27 cellular contexts compared by ENCODE assay signal in the genomic region with DNA sequence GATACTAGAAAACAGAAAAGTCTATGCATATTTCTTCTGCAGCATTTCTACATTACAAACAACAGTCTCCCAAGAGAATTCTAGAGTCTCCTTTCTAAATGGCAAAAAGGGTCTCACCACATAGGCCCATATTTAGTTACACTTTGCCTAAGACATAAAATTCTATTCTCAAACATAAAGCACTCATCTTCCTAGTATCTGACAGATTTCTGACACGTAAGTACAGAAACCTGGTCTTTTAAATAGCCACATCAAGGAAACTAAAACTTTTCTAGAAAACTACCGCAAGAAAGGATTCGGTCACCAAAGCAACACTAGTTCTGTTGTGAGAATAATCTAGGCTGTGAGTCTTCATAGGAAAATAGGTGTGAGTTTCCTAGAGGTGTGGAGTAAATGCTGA. TPM values are rescaled to one million over a fixed set of nuclear protein-coding genes. Genes with fewer than 3 reads are reported as not detected.
DNase-seq lines count a peak whose midpoint lies in the region; ATAC-seq and TF ChIP-seq lines count a peak whose summit lies in the region.
"Had no signal": no experiment of that assay in that cellular context is flagged by ENCODE, and none has a peak within 500 bp of the region (broad histone marks: within the 10 kb centered on the region; RNA-seq: fewer than 3 reads in every experiment).

No MANE protein-coding gene starts in this region.

- H3K27me3 Mint-ChIP-seq in CD4-positive, CD25-positive, alpha-beta regulatory T cell: no peaks in the 10 kb centered on the region
- H3K27me3 Mint-ChIP-seq in CD8-positive, alpha-beta T cell (ENCODE audit: low read depth): no peaks in the 10 kb centered on the region
- H3K27me3 Mint-ChIP-seq in T-helper 17 cell: no peaks in the 10 kb centered on the region
- H3K27me3 Mint-ChIP-seq in naive thymus-derived CD4-positive, alpha-beta T cell: no peaks in the 10 kb centered on the region
- H3K27me3 Mint-ChIP-seq: activated B cell treated with CpG ODN at 0.5 μM for 24 hours; stimulated activated naive B cell treated with anti-CD40 and anti-IgM and Interleukin-4, amounts not matched to agents 10 μg/mL and 1 μg/mL and 100 μg/mL, for 72 hours had no signal

- DNase-seq in CD4-positive, CD25-positive, alpha-beta regulatory T cell: peak in 2 of 3 donors; percentile 39 to 78
- DNase-seq in CD8-positive, alpha-beta T cell: no peak
- DNase-seq in T-helper 17 cell (no peak), iPS-NIHi11 (ENCODE audit: low spot score) (no peak), 8988T (no peak), H7 (no peak)
- DNase-seq in naive thymus-derived CD4-positive, alpha-beta T cell: peak in 7 of 9 donors; percentile 54 to 82 (median 70)
- DNase-seq: activated B cell treated with CpG ODN at 0.5 μM for 24 hours; foreskin melanocyte; H9; IMR-90; MM.1S; NCI-H187 treated with DMSO at 0.1 percent for 48 hours; NCI-H226; pancreas; PC-9; right lobe of liver; SJCRH30; stimulated activated CD4-positive, alpha-beta T cell treated with anti-CD3 and anti-CD28 coated beads, Interleukin-15, amount 100 ng/mL, for 24 hours; stimulated activated naive B cell treated with anti-CD40 and anti-IgM and Interleukin-4, amounts not matched to agents 10 μg/mL and 1 μg/mL and 100 μg/mL, for 72 hours; transverse colon had no signal

- H3K27ac ChIP-seq in CD4-positive, CD25-positive, alpha-beta regulatory T cell (ENCODE audit: insufficient read depth, low read length, poor library complexity, severe bottlenecking): peak overlapping the region; percentile 47
- H3K27ac ChIP-seq in CD8-positive, alpha-beta T cell (ENCODE audit: low read depth, low read length): peak overlapping the region; percentile 53
- H3K27ac ChIP-seq in naive thymus-derived CD4-positive, alpha-beta T cell (ENCODE audit: low read depth, low read length): peak overlapping the region; percentile 63
- H3K27ac ChIP-seq: HL-60, pancreas, PC-9, right lobe of liver, SJCRH30, transverse colon had no signal

- peaks cover 12 to 34% (median 31%) of the 10 kb centered on the region in 4 donors for H3K4me1 Mint-ChIP-seq in CD4-positive, CD25-positive, alpha-beta regulatory T cell
- H3K4me1 Mint-ChIP-seq in CD8-positive, alpha-beta T cell (ENCODE audit: low read depth): peaks cover 26% of the 10 kb centered on the region
- peaks cover 27% of the 10 kb centered on the region for H3K4me1 Mint-ChIP-seq in T-helper 17 cell
- H3K4me1 Mint-ChIP-seq in naive thymus-derived CD4-positive, alpha-beta T cell: peaks cover 27 to 57% (median 49%) of the 10 kb centered on the region in 7 donors
- H3K4me1 Mint-ChIP-seq: activated B cell treated with CpG ODN at 0.5 μM for 24 hours, H9 had no signal

- peaks cover 27% of the 10 kb centered on the region for H3K36me3 ChIP-seq in CD4-positive, CD25-positive, alpha-beta regulatory T cell (ENCODE audit: control insufficient read depth, insufficient read depth, low read length)
- peaks cover 15% of the 10 kb centered on the region for H3K36me3 ChIP-seq in CD8-positive, alpha-beta T cell (ENCODE audit: insufficient read depth, low read length)
- peaks cover 0 to 13% (median 0%) of the 10 kb centered on the region in 3 experiments for H3K36me3 ChIP-seq in naive thymus-derived CD4-positive, alpha-beta T cell (ENCODE audit: control insufficient read depth in 2 of 3, insufficient read depth in 3 of 3, low read length in 3 of 3)
- H3K36me3 ChIP-seq in H7 (replicated peaks; ENCODE audit: control insufficient read depth, insufficient read depth, low read length): no peaks in the 10 kb centered on the region

- peaks cover 34% of the 10 kb centered on the region for H3K36me3 Mint-ChIP-seq in CD4-positive, CD25-positive, alpha-beta regulatory T cell
- H3K36me3 Mint-ChIP-seq in CD8-positive, alpha-beta T cell: peaks cover 52% of the 10 kb centered on the region
- H3K36me3 Mint-ChIP-seq in T-helper 17 cell (ENCODE audit: low read depth): peaks cover 18% of the 10 kb centered on the region
- H3K36me3 Mint-ChIP-seq in naive thymus-derived CD4-positive, alpha-beta T cell: peaks cover 0 to 40% (median 30%) of the 10 kb centered on the region in 5 donors

- POLR2A ChIA-PET in CD8-positive, alpha-beta T cell (lab: Charles Lee): no interaction called here
- POLR2A ChIA-PET in naive thymus-derived CD4-positive, alpha-beta T cell (lab: Charles Lee): no interaction called here

- TF ChIP-seq CTCF in CD8-positive, alpha-beta T cell (IDR thresholded peaks at IDR 0.05): no peak

- no peaks in the 10 kb centered on the region for H3K9me3 Mint-ChIP-seq in CD4-positive, CD25-positive, alpha-beta regulatory T cell
- H3K9me3 Mint-ChIP-seq in CD8-positive, alpha-beta T cell: no peaks in the 10 kb centered on the region
- no peaks in the 10 kb centered on the region for H3K9me3 Mint-ChIP-seq in naive thymus-derived CD4-positive, alpha-beta T cell
- H3K9me3 Mint-ChIP-seq: activated B cell treated with CpG ODN at 0.5 μM for 24 hours; H9; stimulated activated naive B cell treated with anti-CD40 and anti-IgM and Interleukin-4, amounts not matched to agents 10 μg/mL and 1 μg/mL and 100 μg/mL, for 72 hours had no signal

- peaks cover 15% of the 10 kb centered on the region for H3K4me1 ChIP-seq in CD4-positive, CD25-positive, alpha-beta regulatory T cell (ENCODE audit: control insufficient read depth, insufficient read depth, low read length, poor library complexity, severe bottlenecking)
- H3K4me1 ChIP-seq in CD8-positive, alpha-beta T cell (ENCODE audit: insufficient read depth, low read length): peaks cover 26% of the 10 kb centered on the region
- H3K4me1 ChIP-seq in naive thymus-derived CD4-positive, alpha-beta T cell (ENCODE audit: control insufficient read depth in 2 of 2, insufficient read depth in 2 of 2, low read length in 2 of 2): peaks cover 0 to 29% of the 10 kb centered on the region in 2 donors
- H3K4me1 ChIP-seq: SJCRH30, transverse colon had no signal

- H3K9me3 ChIP-seq in CD4-positive, CD25-positive, alpha-beta regulatory T cell (ENCODE audit: control insufficient read depth in 2 of 2, low read length in 2 of 2): no peaks in the 10 kb centered on the region
- no peaks in the 10 kb centered on the region for H3K9me3 ChIP-seq in CD8-positive, alpha-beta T cell (ENCODE audit: low read length)
- H3K9me3 ChIP-seq in T-helper 17 cell (ENCODE audit: control insufficient read depth, low read length, poor library complexity, severe bottlenecking): no peaks in the 10 kb centered on the region
- H3K9me3 ChIP-seq in naive thymus-derived CD4-positive, alpha-beta T cell (ENCODE audit: control insufficient read depth in 2 of 3, low read length in 3 of 3): no peaks in the 10 kb centered on the region
- H3K9me3 ChIP-seq: pancreas, right lobe of liver, SJCRH30, transverse colon had no signal

- H3K4me3 Mint-ChIP-seq in CD4-positive, CD25-positive, alpha-beta regulatory T cell: peak overlapping the region in 1 of 4 donors; percentile 55
- no peak overlapping the region for H3K4me3 Mint-ChIP-seq in CD8-positive, alpha-beta T cell
- H3K4me3 Mint-ChIP-seq in T-helper 17 cell: peak overlapping the region; percentile 25
- H3K4me3 Mint-ChIP-seq in naive thymus-derived CD4-positive, alpha-beta T cell: peak overlapping the region in 9 of 10 donors; percentile 10 to 66 (median 49)
- H3K4me3 Mint-ChIP-seq: activated B cell treated with CpG ODN at 0.5 μM for 24 hours; H9; stimulated activated naive B cell treated with anti-CD40 and anti-IgM and Interleukin-4, amounts not matched to agents 10 μg/mL and 1 μg/mL and 100 μg/mL, for 72 hours had no signal

- no peaks in the 10 kb centered on the region for H3K27me3 ChIP-seq in CD4-positive, CD25-positive, alpha-beta regulatory T cell (ENCODE audit: control insufficient read depth, insufficient read depth, low read length)
- no peaks in the 10 kb centered on the region for H3K27me3 ChIP-seq in CD8-positive, alpha-beta T cell (ENCODE audit: insufficient read depth, low read length)
- H3K27me3 ChIP-seq in naive thymus-derived CD4-positive, alpha-beta T cell (ENCODE audit: control insufficient read depth in 2 of 2, insufficient read depth in 2 of 2, low read length in 2 of 2): no peaks in the 10 kb centered on the region
- no peaks in the 10 kb centered on the region for H3K27me3 ChIP-seq in H7 (ENCODE audit: control insufficient read depth, insufficient read depth, low read length)
- H3K27me3 ChIP-seq: pancreas, right lobe of liver, SJCRH30, transverse colon had no signal

- intact Hi-C loops in CD8-positive, alpha-beta T cell (cut with DNase I, micrococcal nuclease): loop anchor here in 1 of 2 experiments (5.0 kb wide), 1 partner anchor 81 kb away; no protein-coding TSS in a partner anchor
- intact Hi-C loops in naive thymus-derived CD4-positive, alpha-beta T cell (cut with micrococcal nuclease): loop anchor here (1.0 to 10.0 kb wide), 7 partner anchors 35 to 279 kb away; partner anchors contain the start of genes ARNT (in 2 of the 2), SETDB1 (in 2 of the 2), CTSS (in 1 of the 2) and GOLPH3L (in 1 of the 2)

- peak overlapping the region; percentile 67 to 84 (median 68) for H3K27ac Mint-ChIP-seq in CD4-positive, CD25-positive, alpha-beta regulatory T cell
- H3K27ac Mint-ChIP-seq in CD8-positive, alpha-beta T cell: peak overlapping the region; percentile 9
- H3K27ac Mint-ChIP-seq in T-helper 17 cell: peak overlapping the region; percentile 95
- peak overlapping the region; percentile 49 to 94 (median 86) for H3K27ac Mint-ChIP-seq in naive thymus-derived CD4-positive, alpha-beta T cell
- H3K27ac Mint-ChIP-seq: activated B cell treated with CpG ODN at 0.5 μM for 24 hours; stimulated activated naive B cell treated with anti-CD40 and anti-IgM and Interleukin-4, amounts not matched to agents 10 μg/mL and 1 μg/mL and 100 μg/mL, for 72 hours had no signal

- H3K4me3 ChIP-seq in CD4-positive, CD25-positive, alpha-beta regulatory T cell (ENCODE audit: low read depth, low read length): peak overlapping the region; percentile 9
- H3K4me3 ChIP-seq in CD8-positive, alpha-beta T cell (ENCODE audit: low read depth, low read length): no peak overlapping the region
- H3K4me3 ChIP-seq in naive thymus-derived CD4-positive, alpha-beta T cell (ENCODE audit: low read length): no peak overlapping the region
- H3K4me3 ChIP-seq in H7 (ENCODE audit: insufficient read depth, low read depth, low read length): no peak overlapping the region
- H3K4me3 ChIP-seq: pancreas, PC-9, right lobe of liver, SJCRH30, transverse colon had no signal

- ATAC-seq in CD4-positive, CD25-positive, alpha-beta regulatory T cell (ENCODE audit: low read depth in 2 of 2): peak; percentile 37 to 39
- ATAC-seq in CD8-positive, alpha-beta T cell: peak; percentile 79
- ATAC-seq in T-helper 17 cell: peak; percentile 93
- peak; percentile 93 for ATAC-seq in naive thymus-derived CD4-positive, alpha-beta T cell
- ATAC-seq: pancreas; right lobe of liver; stimulated activated naive B cell treated with anti-CD40 and anti-IgM and Interleukin-4, amounts not matched to agents 10 μg/mL and 1 μg/mL and 100 μg/mL, for 72 hours had no signal

- CTCF ChIA-PET in CD8-positive, alpha-beta T cell (lab: Charles Lee): interaction anchor here (0.6 kb wide), 1 partner anchor 81 kb away, joined by 3 read pairs; no protein-coding TSS in a partner anchor
- CTCF ChIA-PET in naive thymus-derived CD4-positive, alpha-beta T cell (lab: Charles Lee): interaction anchor here (0.7 kb wide), 1 partner anchor 107 kb away, joined by 3 read pairs; no protein-coding TSS in a partner anchor

RNA-seq across cellular contexts. Expression of gene CTSK, which starts 33.6 kb away (rescaled TPM):
- 18.0 TPM for total RNA-seq in CD4-positive, CD25-positive, alpha-beta regulatory T cell
- 1 to 10 TPM in 1 of 4 donors, under 1 TPM in 2, not detected in 1; 0.10 to 1.4 (median 0.82) TPM for polyA plus RNA-seq in CD4-positive, CD25-positive, alpha-beta regulatory T cell
- total RNA-seq in CD8-positive, alpha-beta T cell: 10 to 100 TPM; 10.7 to 10.8 TPM
- total RNA-seq in T-helper 17 cell: 10 to 100 TPM in 1 of 2 donors, 1 to 10 TPM in 1; 8.7 to 10.4 TPM
- 10 to 100 TPM in 2 of 5 experiments, 1 to 10 TPM in 3; 3.7 to 13.7 (median 6.9) TPM for total RNA-seq in naive thymus-derived CD4-positive, alpha-beta T cell
- under 1 TPM; 0.31 TPM for polyA plus RNA-seq in naive thymus-derived CD4-positive, alpha-beta T cell
- 170 and 277 TPM in 2 replicates for total RNA-seq in H7 (2014; rRNA removed; shearing (Covaris generic))

RNA-seq across cellular contexts. Expression of gene ARNT, which starts 34.8 kb away (rescaled TPM):
- total RNA-seq in CD4-positive, CD25-positive, alpha-beta regulatory T cell: 43.3 TPM
- 10 to 100 TPM; 25.9 to 29.0 (median 27.0) TPM for polyA plus RNA-seq in CD4-positive, CD25-positive, alpha-beta regulatory T cell
- total RNA-seq in CD8-positive, alpha-beta T cell: 10 to 100 TPM; 22.3 to 23.1 TPM
- total RNA-seq in T-helper 17 cell: 10 to 100 TPM; 27.3 to 32.3 TPM
- 10 to 100 TPM; 29.4 to 48.4 (median 38.3) TPM for total RNA-seq in naive thymus-derived CD4-positive, alpha-beta T cell
- 10 to 100 TPM; 21.3 to 31.4 TPM for polyA plus RNA-seq in naive thymus-derived CD4-positive, alpha-beta T cell
- 38.6 and 53.4 TPM in 2 replicates for total RNA-seq in H7 (2014; rRNA removed; shearing (Covaris generic))

RNA-seq across cellular contexts. Expression of gene CTXND2, which starts 45.3 kb away (rescaled TPM):
- total RNA-seq in CD4-positive, CD25-positive, alpha-beta regulatory T cell: not detected
- not detected for polyA plus RNA-seq in CD4-positive, CD25-positive, alpha-beta regulatory T cell
- total RNA-seq in CD8-positive, alpha-beta T cell: not detected
- total RNA-seq in T-helper 17 cell: not detected
- total RNA-seq in naive thymus-derived CD4-positive, alpha-beta T cell: not detected
- not detected for polyA plus RNA-seq in naive thymus-derived CD4-positive, alpha-beta T cell
- not detected in 2 replicates for total RNA-seq in H7 (2014; rRNA removed; shearing (Covaris generic))
- total RNA-seq: activated B cell treated with CpG ODN at 0.5 μM for 24 hours, bronchial epithelial cell, dermis microvascular lymphatic vessel endothelial cell, epithelial cell of proximal tubule, H9, IMR-90, kidney epithelial cell, lung microvascular endothelial cell, pancreas, PC-9, right lobe of liver, SJCRH30, transverse colon had no signal
- polyA plus RNA-seq: IMR-90, pancreas had no signal

Comparison
In these comparisons a context has a peak if more than half of its experiments do, and no peak if none do; other contexts are left out.
1. ATAC-seq: peak in every context shown above with its lines; median percentile 93 in T-helper 17 cell; 93 in naive thymus-derived CD4-positive, alpha-beta T cell; 79 in CD8-positive, alpha-beta T cell; 38 in CD4-positive, CD25-positive, alpha-beta regulatory T cell.
2. DNase-seq: peak in CD4-positive, CD25-positive, alpha-beta regulatory T cell (2 of 3) and naive thymus-derived CD4-positive, alpha-beta T cell (7 of 9); none in CD8-positive, alpha-beta T cell (0 of 7), T-helper 17 cell (0 of 3), iPS-NIHi11 (single experiment), 8988T (single experiment) and H7 (single experiment).
3. H3K27ac Mint-ChIP-seq: peak in every context shown above with its lines; median percentile 95 in T-helper 17 cell; 86 in naive thymus-derived CD4-positive, alpha-beta T cell; 68 in CD4-positive, CD25-positive, alpha-beta regulatory T cell; 9 in CD8-positive, alpha-beta T cell.
4. Peak in every context shown above with its lines, with median percentiles within 50 percentile points of each other: H3K27ac ChIP-seq.